ENCODE assay signal across 8 cellular contexts in genomic region chr19:940591-941291, GRCh38. TPM values are rescaled to one million over a fixed set of nuclear protein-coding genes. Genes with fewer than 3 reads are reported as not detected.
A peak's percentile ranks its signal among the peaks of the same experiment; 100 is the strongest.
DNase-seq lines count a peak whose midpoint lies in the region; ATAC-seq and TF ChIP-seq lines count a peak whose summit lies in the region.

No MANE protein-coding gene starts in this region.

- H3K9me3 ChIP-seq in GM23248 (ENCODE audit: low read depth), result no peaks in the 10 kb centered on the region

- no peaks in the 10 kb centered on the region for H4K20me1 ChIP-seq in GM23248 (ENCODE audit: insufficient read depth)

- H3K4me1 Mint-ChIP-seq in IgD-negative memory B cell, result peaks cover 11 to 27% (median 23%) of the 10 kb centered on the region in 3 donors
- H3K4me1 Mint-ChIP-seq in central memory CD8-positive, alpha-beta T cell, result peaks cover 24% of the 10 kb centered on the region
- peaks cover 35% of the 10 kb centered on the region for H3K4me1 Mint-ChIP-seq in stimulated activated effector memory CD8-positive, alpha-beta T cell treated with anti-CD3 and anti-CD28 coated beads, Interleukin-12 subunit alpha, Interleukin-12 subunit beta, amount 100 ng/mL, for 72 hours

- no peak overlapping the region for H3K4me2 ChIP-seq in GM23248 (ENCODE audit: unreplicated experiment)

- TF ChIP-seq CTCF in GM10248 (IDR thresholded peaks at IDR 0.05; ENCODE audit: control extremely low read depth, extremely low read depth, low read depth, missing control alignments), result peak; percentile 18

- H3K36me3 Mint-ChIP-seq in IgD-negative memory B cell, result peaks cover 6% of the 10 kb centered on the region
- peaks cover 12% of the 10 kb centered on the region for H3K36me3 Mint-ChIP-seq in central memory CD8-positive, alpha-beta T cell (ENCODE audit: insufficient read depth)
- H3K36me3 Mint-ChIP-seq in stimulated activated effector memory CD8-positive, alpha-beta T cell treated with anti-CD3 and anti-CD28 coated beads, Interleukin-12 subunit alpha, Interleukin-12 subunit beta, amount 100 ng/mL, for 72 hours, result peaks cover 36% of the 10 kb centered on the region

- CTCF ChIA-PET in GM10248 (lab: Yijun Ruan, JAX), result interaction anchor here (1.2 to 1.3 kb wide), 2 partner anchors 41 to 43 kb away, joined by 3 read pairs; partner anchors contain the start of gene WDR18

- no peaks in the 10 kb centered on the region; the same call in 1 of the 2 replicates for H3K36me3 ChIP-seq in GM23248 (ENCODE audit: low read depth)

- in situ Hi-C loops in GM23248 (cut with MboI), result no loop called here

- no peak overlapping the region for H3K9ac ChIP-seq in GM23248

- H3K9me3 Mint-ChIP-seq in IgD-negative memory B cell, result peaks cover 0 to 2% (median 0%) of the 10 kb centered on the region in 3 donors
- no peaks in the 10 kb centered on the region for H3K9me3 Mint-ChIP-seq in central memory CD8-positive, alpha-beta T cell
- H3K9me3 Mint-ChIP-seq in stimulated activated effector memory CD8-positive, alpha-beta T cell treated with anti-CD3 and anti-CD28 coated beads, Interleukin-12 subunit alpha, Interleukin-12 subunit beta, amount 100 ng/mL, for 72 hours, result no peaks in the 10 kb centered on the region

- no peak overlapping the region for H3K27ac ChIP-seq in GM23248

- no peaks in the 10 kb centered on the region for H3K9me2 ChIP-seq in GM23248 (ENCODE audit: insufficient read depth)

- WGBS in GM23248 (ENCODE audit: low coverage in 1 of 2, low lambda C conversion rate in 2 of 2, missing lambda C conversion rate in 2 of 2), 2 experiments, result 86 to 88% methylated on average over 19 to 60 of the region's 64 CpGs

- peaks cover 100% of the 10 kb centered on the region for H3K79me2 ChIP-seq in GM23248 (ENCODE audit: insufficient read depth)

- H3K4me3 ChIP-seq in GM23248, result no peak overlapping the region

- H3K4me3 Mint-ChIP-seq in IgD-negative memory B cell, result peak overlapping the region; percentile 71 to 90 (median 85)
- peak overlapping the region; percentile 76 for H3K4me3 Mint-ChIP-seq in central memory CD8-positive, alpha-beta T cell
- peak overlapping the region; percentile 69 for H3K4me3 Mint-ChIP-seq in stimulated activated effector memory CD8-positive, alpha-beta T cell treated with anti-CD3 and anti-CD28 coated beads, Interleukin-12 subunit alpha, Interleukin-12 subunit beta, amount 100 ng/mL, for 72 hours

- H2AFZ ChIP-seq in GM23248, result no peak overlapping the region

- H3K4me1 ChIP-seq in GM23248 (ENCODE audit: insufficient read depth), result no peaks in the 10 kb centered on the region

- peak; percentile 76 for ATAC-seq in central memory CD8-positive, alpha-beta T cell (replicated peaks; ENCODE audit: extremely low read depth, poor library complexity, severe bottlenecking)
- peak; percentile 80 for ATAC-seq in stimulated activated effector memory CD8-positive, alpha-beta T cell treated with anti-CD3 and anti-CD28 coated beads, Interleukin-12 subunit alpha, Interleukin-12 subunit beta, amount 100 ng/mL, for 72 hours
- ATAC-seq in HG03520 (IDR thresholded peaks at IDR 0.05; ENCODE audit: unreplicated experiment), result no peak

- DNase-seq in GM10248 (ENCODE audit: extremely low spot score), result no peak
- DNase-seq in activated CD4-positive, CD25-positive, alpha-beta regulatory T cell (lab: John Stamatoyannopoulos, UW), result peak; percentile 36 to 63 (median 48)
- peak; percentile 60 to 75 for DNase-seq in central memory CD8-positive, alpha-beta T cell (ENCODE audit: low spot score in 2 of 2)
- peak; percentile 77 for DNase-seq in medulla oblongata (ENCODE audit: extremely low spot score)
- DNase-seq in stimulated activated effector memory CD8-positive, alpha-beta T cell treated with anti-CD3 and anti-CD28 coated beads, Interleukin-12 subunit alpha, Interleukin-12 subunit beta, amount 100 ng/mL, for 72 hours (ENCODE audit: low spot score in 2 of 2), result peak; percentile 51 to 67
- DNase-seq in GM23248, result no peak

- no peaks in the 10 kb centered on the region for H3F3A ChIP-seq in GM23248 (ENCODE audit: insufficient read depth)

- POLR2A ChIA-PET in GM10248 (lab: Yijun Ruan, JAX), result no interaction called here

- no peaks in the 10 kb centered on the region for H3K27me3 ChIP-seq in GM23248 (replicated peaks; ENCODE audit: insufficient read depth)

- peak overlapping the region; percentile 90 to 97 (median 95) for H3K27ac Mint-ChIP-seq in IgD-negative memory B cell
- H3K27ac Mint-ChIP-seq in central memory CD8-positive, alpha-beta T cell (ENCODE audit: low read depth), result peak overlapping the region; percentile 92
- peak overlapping the region; percentile 81 for H3K27ac Mint-ChIP-seq in stimulated activated effector memory CD8-positive, alpha-beta T cell treated with anti-CD3 and anti-CD28 coated beads, Interleukin-12 subunit alpha, Interleukin-12 subunit beta, amount 100 ng/mL, for 72 hours

- H3K27me3 Mint-ChIP-seq in IgD-negative memory B cell, result no peaks in the 10 kb centered on the region
- no peaks in the 10 kb centered on the region for H3K27me3 Mint-ChIP-seq in central memory CD8-positive, alpha-beta T cell

RNA-seq across cellular contexts. Expression of gene ARID3A, which starts 14.9 kb away (rescaled TPM):
- 4.2 TPM for polyA plus RNA-seq in IgD-negative memory B cell
- 6.7 and 8.5 TPM in 2 replicates for total RNA-seq in GM23248 (2014; rRNA removed; shearing (Covaris generic))
- polyA plus RNA-seq in GM23248 (2016; fragmentation: Nextera tagmentation; extraction: Ambion mirVana), result 2.4 and 2.8 TPM in 2 replicates

RNA-seq across cellular contexts. Expression of gene KISS1R, which starts 23.6 kb away (rescaled TPM):
- polyA plus RNA-seq in IgD-negative memory B cell (3.9 TPM), GM23248 (2016; fragmentation: Nextera tagmentation; extraction: Ambion mirVana) (not detected in 2 replicates)
- total RNA-seq in GM23248 (2014; rRNA removed; shearing (Covaris generic)), result not detected in 2 replicates

RNA-seq across cellular contexts. Expression of gene R3HDM4, which starts 27.7 kb away (rescaled TPM):
- polyA plus RNA-seq in IgD-negative memory B cell (322 TPM), GM23248 (2016; fragmentation: Nextera tagmentation; extraction: Ambion mirVana) (52.7 and 58.1 TPM in 2 replicates)
- 41.6 and 50.9 TPM in 2 replicates for total RNA-seq in GM23248 (2014; rRNA removed; shearing (Covaris generic))

RNA-seq across cellular contexts. Expression of gene WDR18, which starts 43.4 kb away (rescaled TPM):
- polyA plus RNA-seq in IgD-negative memory B cell (53.4 TPM), GM23248 (2016; fragmentation: Nextera tagmentation; extraction: Ambion mirVana) (143 and 157 TPM in 2 replicates)
- 63.5 and 83.4 TPM in 2 replicates for total RNA-seq in GM23248 (2014; rRNA removed; shearing (Covaris generic))

RNA-seq across cellular contexts. Expression of gene RNU6-9, which starts 47.5 kb away (rescaled TPM):
- not detected for polyA plus RNA-seq in IgD-negative memory B cell
- total RNA-seq in GM23248 (2014; rRNA removed; shearing (Covaris generic)), result not detected in 2 replicates
- not detected in 2 replicates for polyA plus RNA-seq in GM23248 (2016; fragmentation: Nextera tagmentation; extraction: Ambion mirVana)

Comparison
In these comparisons a context has a peak if more than half of its experiments do, and no peak if none do; other contexts are left out.
1. DNase-seq: peak in activated CD4-positive, CD25-positive, alpha-beta regulatory T cell (4 of 4), central memory CD8-positive, alpha-beta T cell (2 of 2), medulla oblongata (single experiment) and stimulated activated effector memory CD8-positive, alpha-beta T cell treated with anti-CD3 and anti-CD28 coated beads, Interleukin-12 subunit alpha, Interleukin-12 subunit beta, amount 100 ng/mL, for 72 hours (2 of 2); none in GM10248 (single experiment) and GM23248 (single experiment).
2. Peak in every context shown above with its lines, with median percentiles within 50 percentile points of each other: H3K27ac Mint-ChIP-seq and H3K4me3 Mint-ChIP-seq.